ENCODE assay signal across 9 cellular contexts in the genomic region with DNA sequence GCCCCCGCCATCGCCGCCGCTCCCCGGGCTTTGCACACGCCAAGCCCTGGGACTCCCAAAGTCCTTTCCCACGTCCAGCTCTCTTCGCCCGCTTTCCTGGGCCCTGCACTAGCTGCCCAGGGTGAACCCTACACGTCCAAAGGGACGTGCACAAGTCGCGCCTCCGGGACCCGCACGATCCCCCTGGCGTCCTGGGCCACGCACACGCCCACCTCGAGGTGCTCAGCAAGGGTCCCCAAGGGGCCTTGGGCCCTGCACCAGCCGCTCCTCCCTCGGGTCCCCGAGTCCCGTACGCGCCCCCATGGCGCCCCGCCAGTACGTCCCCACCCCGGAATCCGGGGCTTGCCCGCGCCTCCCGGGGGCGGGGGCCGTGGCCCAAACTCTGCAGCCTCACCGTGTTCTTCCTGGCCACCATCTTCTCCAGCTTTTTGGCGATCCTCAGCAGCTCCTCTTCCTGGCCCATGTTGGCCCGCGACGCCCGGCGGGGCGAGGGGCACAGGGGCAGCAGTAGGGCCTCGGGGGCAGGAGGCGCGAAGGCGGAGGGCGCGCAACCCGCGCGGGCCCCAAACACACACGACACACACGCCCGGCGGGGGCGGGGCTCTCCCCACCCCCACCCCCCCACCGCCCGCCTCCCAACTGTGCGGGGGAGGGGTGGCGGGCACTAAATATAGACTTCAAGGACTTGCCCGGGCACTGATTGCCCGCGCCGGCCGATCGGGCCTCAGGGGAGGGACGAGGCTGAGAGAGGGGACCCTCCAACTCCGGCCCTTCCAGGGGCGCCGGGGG. TPM values are rescaled to one million over a fixed set of nuclear protein-coding genes. Genes with fewer than 3 reads are reported as not detected.
A peak's percentile ranks its signal among the peaks of the same experiment; 100 is the strongest.
DNase-seq lines count a peak whose midpoint lies in the region; ATAC-seq, FAIRE-seq and TF ChIP-seq lines count a peak whose summit lies in the region.
"Had no signal": no experiment of that assay in that cellular context is flagged by ENCODE, and none has a peak within 500 bp of the region (broad histone marks: within the 10 kb centered on the region; RNA-seq: fewer than 3 reads in every experiment).

A gene (minus strand): TSS at position 578 of the 789 bp plus-strand sequence. CDS start 115 bp downstream, at position 463.

- CTCF ChIA-PET in Panc1 (lab: Charles Lee) (interaction anchor here (0.7 kb wide), 2 partner anchors 80 to 213 kb away, joined by 3 read pairs; no protein-coding TSS in a partner anchor), K562 (lab: Yijun Ruan, JAX; ENCODE audit: low intra/inter-chr PET ratio) (no interaction called here)

- DNase-seq in Panc1 (ENCODE audit: low read depth, low spot score), result no peak
- no peak for DNase-seq in K562 (ENCODE audit: extremely low read depth in 1 of 4, low spot score in 3 of 4)
- DNase-seq in kidney epithelial cell (ENCODE audit: low read depth), result no peak
- DNase-seq in stimulated activated CD8-positive, alpha-beta memory T cell treated with anti-CD3 and anti-CD28 coated beads, Interleukin-4, amount 100 ng/mL, for 48 hours, result peak; percentile 32
- DNase-seq in Kasumi-1 (lab: John Stamatoyannopoulos, UW), result no peak

- TF ChIP-seq POLR2A in K562 (conservative IDR thresholded peaks at IDR 0.05), result no peak

- no peak for FAIRE-seq in K562 (lab: Jason Lieb, UNC)
- FAIRE-seq: GM12878 had no signal

- no peak within 1 kb of the TSS for H2AFZ ChIP-seq in K562 (ENCODE audit: low read depth, low read length)

- H3K4me2 ChIP-seq in BLaER1, result peak within 1 kb of the TSS; percentile 94
- no peak within 1 kb of the TSS for H3K4me2 ChIP-seq in K562 (ENCODE audit: insufficient read depth, low read length)

- TF ChIP-seq RAD21 in K562 (CRISPR knock-in tag; conservative IDR thresholded peaks at IDR 0.05 in 1 of 2, IDR thresholded peaks at IDR 0.05 in 1 of 2), result no peak

- 95% methylated on average over 29 of the region's 72 CpGs for WGBS in K562 (ENCODE audit: insufficient coverage, low coverage, missing lambda C conversion rate)

- H3K9ac ChIP-seq in BLaER1 (no peak within 1 kb of the TSS; the same call in 1 of the 2 replicates), K562 (ENCODE audit: insufficient read depth in 1 of 2, low read depth in 2 of 2, low read length in 2 of 2) (peak within 1 kb of the TSS in 1 of 2 experiments; percentile 88; a peak in 2 of 4 replicates)

- ATAC-seq in Panc1, result peak; percentile 52
- no peak for ATAC-seq in K562
- no peak for ATAC-seq in HG02870 (IDR thresholded peaks at IDR 0.05; ENCODE audit: unreplicated experiment)
- no peak for ATAC-seq in HG02623 (IDR thresholded peaks at IDR 0.05; ENCODE audit: unreplicated experiment)
- ATAC-seq: GM12878 had no signal

- H3K36me3 ChIP-seq in BLaER1 (no peaks in the 10 kb centered on the region), Panc1 (ENCODE audit: control insufficient read depth, insufficient read depth, low read length) (no peaks in the 10 kb centered on the region), K562 (ENCODE audit: control insufficient read depth, insufficient read depth, low read length) (peaks cover under 1% of the 10 kb centered on the region; the same call in 1 of the 3 replicates), kidney epithelial cell (ENCODE audit: control insufficient read depth, insufficient read depth, low read length) (no peaks in the 10 kb centered on the region)

- H3K4me1 ChIP-seq in BLaER1 (peaks cover 37% of the 10 kb centered on the region), Panc1 (ENCODE audit: control insufficient read depth, insufficient read depth, low read length) (peaks cover 13% of the 10 kb centered on the region), K562 (replicated peaks in 1 of 2; ENCODE audit: control insufficient read depth in 2 of 2, insufficient read depth in 2 of 2, low read length in 2 of 2) (peaks cover 16 to 24% of the 10 kb centered on the region in 2 experiments)

- H3K9me1 ChIP-seq in K562 (ENCODE audit: control insufficient read depth, insufficient read depth, low read length), result no peaks in the 10 kb centered on the region

- H3K27ac ChIP-seq in BLaER1 (no peak within 1 kb of the TSS), Panc1 (ENCODE audit: low read length) (no peak within 1 kb of the TSS), K562 (ENCODE audit: extremely low read depth, low read depth, low read length) (no peak within 1 kb of the TSS)

- in situ Hi-C loops in Panc1 (cut with HindIII; ENCODE audit: low pct_unique_long_range_greater_than_20kb, low sequenced_read_pairs) (no loop called here), K562 (cut with MboI) (no loop called here)

- H3K27me3 ChIP-seq in BLaER1 (peaks cover 54% of the 10 kb centered on the region), Panc1 (ENCODE audit: control insufficient read depth, insufficient read depth, low read length) (no peaks in the 10 kb centered on the region), K562 (ENCODE audit: control insufficient read depth in 2 of 2, insufficient read depth in 2 of 2, low read length in 2 of 2) (no peaks in the 10 kb centered on the region), kidney epithelial cell (ENCODE audit: control insufficient read depth, insufficient read depth, low read length) (peaks cover 16% of the 10 kb centered on the region)

- TF ChIP-seq CTCF in Panc1 (IDR thresholded peaks at IDR 0.05) (no peak), K562 (IDR thresholded peaks at IDR 0.05 in 2 of 3, conservative IDR thresholded peaks at IDR 0.05 in 1 of 3; ENCODE audit: insufficient read depth in 2 of 3, low read depth in 1 of 3, low read length in 3 of 3) (no peak), kidney epithelial cell (IDR thresholded peaks at IDR 0.05; ENCODE audit: insufficient read depth, low read length, poor library complexity, severe bottlenecking) (no peak)

- BruUV-seq in Panc1 (replicated peaks; lab: Mats Ljungman, UMichigan), result no TSS peak
- BruUV-seq in K562 (replicated peaks; lab: Mats Ljungman, UMichigan), result no TSS peak

- TF ChIP-seq EP300 in K562 (IDR thresholded peaks at IDR 0.05; ENCODE audit: low read length), result no peak

- POLR2A ChIA-PET in Panc1 (lab: Charles Lee), result no interaction called here
- POLR2A ChIA-PET in K562 (lab: Yijun Ruan, JAX), result interaction anchor here (0.6 to 1.2 kb wide), 2 partner anchors 21 to 24 kb away, joined by 4 read pairs; no protein-coding TSS in a partner anchor

- H3K4me3 ChIP-seq in BLaER1, result peak within 1 kb of the TSS; percentile 65
- peak within 1 kb of the TSS; percentile 47 to 55 for H3K4me3 ChIP-seq in Panc1 (ENCODE audit: low read depth in 2 of 2, low read length in 2 of 2)
- no peak within 1 kb of the TSS for H3K4me3 ChIP-seq in K562
- H3K4me3 ChIP-seq in kidney epithelial cell (ENCODE audit: low read depth, low read length), result peak within 1 kb of the TSS; percentile 15
- H3K4me3 ChIP-seq: GM12878 had no signal

- H3K9me3 ChIP-seq in BLaER1, result no peaks in the 10 kb centered on the region
- H3K9me3 ChIP-seq in Panc1 (ENCODE audit: control insufficient read depth, insufficient read depth, low read depth, low read length), result no peaks in the 10 kb centered on the region
- H3K9me3 ChIP-seq in K562 (replicated peaks; ENCODE audit: control insufficient read depth, insufficient read depth, low read depth, low read length), result no peaks in the 10 kb centered on the region

- intact Hi-C loops in Panc1 (cut with micrococcal nuclease; ENCODE audit: unreplicated experiment) (no loop called here), K562 (cut with micrococcal nuclease) (loop anchor here (10.0 kb wide), 1 partner anchor 110 kb away; a partner anchor contains a TSS)

- H4K20me1 ChIP-seq in BLaER1 (no peaks in the 10 kb centered on the region; the same call in 1 of the 2 replicates), K562 (replicated peaks; ENCODE audit: control insufficient read depth, insufficient read depth, low read length) (no peaks in the 10 kb centered on the region)

- no peaks in the 10 kb centered on the region for H3K79me2 ChIP-seq in K562 (ENCODE audit: control insufficient read depth, insufficient read depth, low read length)

TF ChIP-seq in K562, 482 proteins besides CTCF, POLR2A, EP300 and RAD21 (continues in another document):
- peak; percentile 59 for TF ChIP-seq POLR2G (IDR thresholded peaks at IDR 0.05; ENCODE audit: low read depth, low read length)
- TF ChIP-seq PCBP1 (IDR thresholded peaks at IDR 0.05; ENCODE audit: low read depth, low read length, poor library complexity, severe bottlenecking), result peak; percentile 60
- TF ChIP-seq POU5F1 (IDR thresholded peaks at IDR 0.05; ENCODE audit: borderline replicate concordance, low read depth, low read length, partially characterized antibody), result no peak

RNA-seq across cellular contexts. Expression of the gene that starts here (rescaled TPM):
- total RNA-seq in Panc1 (2021; ENCODE audit: unreplicated experiment), result 8.3 TPM
- polyA plus RNA-seq in Panc1 (2012; ENCODE audit: insufficient read length), result 17.2 TPM
- 0.86 and 1.4 TPM in 2 replicates for total RNA-seq in K562 (2011; cell fraction: chromatin; rRNA removed; ENCODE audit: low replicate concordance)
- total RNA-seq in K562 (2011; cell fraction: nucleolus; rRNA removed), result 0.67 and 1.4 TPM in 2 replicates
- 0.66 and 0.84 TPM in 2 replicates for total RNA-seq in K562 (2011; cell fraction: nucleoplasm; rRNA removed)
- total RNA-seq in K562 (2014; rRNA removed), result 0.33 and 0.54 TPM in 2 replicates
- 0.45 and 0.51 TPM in 2 replicates for total RNA-seq in K562 (2014; rRNA removed; fragmentation: Illumina TruSeq; extraction: Trizol)
- 0.34 and 0.36 TPM in 2 replicates for total RNA-seq in K562 (2015; rRNA removed; fragmentation: Illumina TruSeq; extraction: Trizol)
- 0.49 and 0.55 TPM in 2 replicates for total RNA-seq in K562 (2021)
- polyA plus RNA-seq in K562 (2011; rRNA removed), result 0.34 and 0.54 TPM in 2 replicates
- polyA plus RNA-seq in K562 (2011; cell fraction: cytosol; rRNA removed), result 0.19 and 0.45 TPM in 2 replicates
- polyA plus RNA-seq in K562 (2011; cell fraction: nucleus; rRNA removed), result 0.81 and 0.90 TPM in 2 replicates
- polyA plus RNA-seq in K562 (2012), result 0.49 and 0.76 TPM in 2 replicates
- 0.16 and 0.66 TPM in 2 replicates for polyA plus RNA-seq in K562 (2014; fragmentation: Illumina TruSeq; extraction: Trizol)
- polyA plus RNA-seq in K562 (2014; fragmentation: Nextera tagmentation; extraction: Ambion mirVana), result under 1 TPM; 0.03 to 0.10 TPM
- polyA plus RNA-seq in K562 (2014; rRNA removed), result 0.13 and 0.80 TPM in 2 replicates
- polyA minus RNA-seq in K562 (2011; rRNA and poly(A)+ RNA removed), result 0.25 and 0.27 TPM in 2 replicates
- not detected in 2 replicates for polyA minus RNA-seq in K562 (2011; cell fraction: cytosol; rRNA and poly(A)+ RNA removed)
- polyA minus RNA-seq in K562 (2011; cell fraction: nucleus; rRNA and poly(A)+ RNA removed), result 0.27 and 0.56 TPM in 2 replicates
- 3.7 and 6.8 TPM in 2 replicates for total RNA-seq in kidney epithelial cell
